9 cellular contexts compared by ENCODE assay signal in the genomic region with DNA sequence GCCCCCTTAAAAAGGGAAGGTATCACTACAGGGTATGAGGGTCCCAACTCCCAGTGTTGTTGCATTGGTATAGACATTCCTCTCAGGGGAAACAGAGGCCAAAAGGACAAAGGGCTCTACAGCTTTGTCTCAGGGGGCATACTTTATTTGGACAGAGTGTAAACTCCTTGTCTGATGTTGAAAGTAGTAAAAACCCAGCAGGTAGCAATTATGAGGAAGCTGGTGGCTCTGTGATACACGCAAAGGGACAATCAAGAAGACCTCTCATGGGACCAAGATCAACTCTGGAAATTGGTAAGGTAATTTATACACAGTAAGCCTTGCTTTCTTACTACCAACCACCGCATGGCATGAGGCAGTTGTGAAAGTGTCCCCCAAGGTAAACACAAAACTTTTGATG.
"Had no signal": no experiment of that assay in that cellular context is flagged by ENCODE, and none has a peak within 500 bp of the region (broad histone marks: within the 10 kb centered on the region; RNA-seq: fewer than 3 reads in every experiment).

No MANE protein-coding gene starts in this region.

- FAIRE-seq: H1, H54, K562 had no signal

- H3K4me3 ChIP-seq: GM23248, K562 had no signal

- H3K27ac ChIP-seq: GM23248, HL-60 had no signal

- ATAC-seq: K562 had no signal

- DNase-seq: GM23248, H9, HCEC 1CT, IMR-90, KG1 had no signal
